Comparison of ENCODE assay signal across 1 cellular context in genomic region chr1:227893696-227894305, GRCh38.
TF ChIP-seq lines count a peak whose summit lies in the region.

No MANE protein-coding gene starts in this region.

TF ChIP-seq in HepG2, 621 proteins besides CTCF, POLR2A, EP300 and RAD21:
- TF ChIP-seq ZNF205 (CRISPR knock-in tag; IDR thresholded peaks at IDR 0.05): no peak
- no peak for TF ChIP-seq MLX (CRISPR knock-in tag; IDR thresholded peaks at IDR 0.05)
- no peak for TF ChIP-seq POGZ (CRISPR knock-in tag; IDR thresholded peaks at IDR 0.05)
- TF ChIP-seq ZNF512B (CRISPR knock-in tag; IDR thresholded peaks at IDR 0.05; ENCODE audit: borderline replicate concordance): no peak
- TF ChIP-seq CREB1 (IDR thresholded peaks at IDR 0.05): no peak
- no peak for TF ChIP-seq CREB1 (CRISPR knock-in tag; IDR thresholded peaks at IDR 0.05)
- no peak for TF ChIP-seq DRAP1 (CRISPR knock-in tag; IDR thresholded peaks at IDR 0.05)
- no peak for TF ChIP-seq SMARCC2 (IDR thresholded peaks at IDR 0.05)
- TF ChIP-seq ZNF737 (CRISPR knock-in tag; IDR thresholded peaks at IDR 0.05; ENCODE audit: borderline replicate concordance): no peak
- no peak for TF ChIP-seq NR2C2 (CRISPR knock-in tag; IDR thresholded peaks at IDR 0.05; ENCODE audit: borderline replicate concordance)
- no peak for TF ChIP-seq ZFP37 (CRISPR knock-in tag; IDR thresholded peaks at IDR 0.05; ENCODE audit: borderline replicate concordance)
- TF ChIP-seq U2AF2 (IDR thresholded peaks at IDR 0.05; ENCODE audit: low read depth, low read length): no peak
- TF ChIP-seq RNF2 (conservative IDR thresholded peaks at IDR 0.05; ENCODE audit: low read depth): no peak
